Comparison of ENCODE assay signal across 8 cellular contexts in the genomic region with DNA sequence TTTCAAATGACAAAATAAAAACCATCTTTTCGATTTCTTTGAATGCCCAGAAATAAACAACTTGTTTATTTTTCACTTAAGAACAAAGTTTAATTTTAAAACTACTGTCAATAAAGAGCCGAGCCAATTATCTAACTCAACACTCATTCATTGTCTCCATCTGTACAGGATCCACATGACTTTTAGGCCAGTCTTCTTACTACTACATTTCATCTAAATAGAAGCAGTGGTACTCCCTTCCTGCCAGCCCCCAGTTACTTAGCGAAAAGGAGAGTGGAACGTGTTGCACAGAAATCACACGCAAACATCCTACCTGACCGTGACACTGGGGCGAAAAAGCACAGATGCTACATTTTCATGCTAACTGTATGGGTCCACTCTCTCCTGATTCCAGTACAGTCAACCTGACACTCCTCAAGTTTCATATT. TPM values are rescaled to one million over a fixed set of nuclear protein-coding genes. Genes with fewer than 3 reads are reported as not detected.
DNase-seq lines count a peak whose midpoint lies in the region; ATAC-seq, FAIRE-seq and TF ChIP-seq lines count a peak whose summit lies in the region.

No MANE protein-coding gene starts in this region.

- H3K27me3 ChIP-seq in BLaER1 = no peaks in the 10 kb centered on the region
- no peaks in the 10 kb centered on the region for H3K27me3 ChIP-seq in OCI-LY3 (ENCODE audit: low read depth, low read length)
- H3K27me3 ChIP-seq in neural progenitor cell = no peaks in the 10 kb centered on the region

- H3K36me3 ChIP-seq in BLaER1 (peaks cover 34% of the 10 kb centered on the region), OCI-LY3 (replicated peaks; ENCODE audit: low read depth, low read length) (peaks cover 33% of the 10 kb centered on the region), neural progenitor cell (peaks cover 10% of the 10 kb centered on the region)

- H4K20me1 ChIP-seq in BLaER1 (peaks cover 54% of the 10 kb centered on the region), OCI-LY3 (ENCODE audit: insufficient read depth, low read length) (peaks cover 32% of the 10 kb centered on the region), neural progenitor cell (ENCODE audit: low read depth) (peaks cover 30% of the 10 kb centered on the region)

- peak overlapping the region; percentile 97 for H3K4me3 ChIP-seq in BLaER1
- H3K4me3 ChIP-seq in OCI-LY3 (ENCODE audit: low read length) = peak overlapping the region; percentile 92
- peak overlapping the region; percentile 99 for H3K4me3 ChIP-seq in neural progenitor cell

- H3K9me3 Mint-ChIP-seq in effector memory CD8-positive, alpha-beta T cell = no peaks in the 10 kb centered on the region
- no peaks in the 10 kb centered on the region for H3K9me3 Mint-ChIP-seq in neural progenitor cell

- peak overlapping the region; percentile 97 for H3K27ac ChIP-seq in BLaER1
- peak overlapping the region; percentile 90 for H3K27ac ChIP-seq in OCI-LY3 (ENCODE audit: low read length)
- no peak overlapping the region for H3K27ac ChIP-seq in neural progenitor cell

- H3K4me3 Mint-ChIP-seq in effector memory CD8-positive, alpha-beta T cell = peak overlapping the region; percentile 97 to 98
- H3K4me3 Mint-ChIP-seq in neural progenitor cell = peak overlapping the region; percentile 93

- no peak for TF ChIP-seq CTCF in OCI-LY3 (IDR thresholded peaks at IDR 0.05; ENCODE audit: low read depth, low read length)
- no peak for TF ChIP-seq CTCF in neural progenitor cell (IDR thresholded peaks at IDR 0.05)
- TF ChIP-seq CTCF in D721Med (IDR thresholded peaks at IDR 0.05; ENCODE audit: insufficient read depth, missing control alignments) = no peak

- FAIRE-seq in D721Med (lab: Jason Lieb, UNC) = no peak

- H2AFZ ChIP-seq in OCI-LY3 (ENCODE audit: low read depth, low read length) (no peak overlapping the region), neural progenitor cell (replicated peaks) (no peak overlapping the region)

- peak; percentile 1 for ATAC-seq in GM21515 (IDR thresholded peaks at IDR 0.05; ENCODE audit: unreplicated experiment)
- no peak for ATAC-seq in effector memory CD8-positive, alpha-beta T cell (replicated peaks)
- no peak for ATAC-seq in GM21381 (IDR thresholded peaks at IDR 0.05; ENCODE audit: unreplicated experiment)

- peak overlapping the region; percentile 99 for H3K27ac Mint-ChIP-seq in effector memory CD8-positive, alpha-beta T cell
- peak overlapping the region; percentile 7 for H3K27ac Mint-ChIP-seq in neural progenitor cell

- H3K9ac ChIP-seq in BLaER1 (peak overlapping the region; percentile 96), OCI-LY3 (ENCODE audit: low read length) (peak overlapping the region; percentile 99), neural progenitor cell (no peak overlapping the region)

- peaks cover 20% of the 10 kb centered on the region for H3F3A ChIP-seq in neural progenitor cell (ENCODE audit: low read depth)

- peaks cover 68% of the 10 kb centered on the region for H3K36me3 Mint-ChIP-seq in effector memory CD8-positive, alpha-beta T cell (ENCODE audit: insufficient read depth)
- peaks cover 22% of the 10 kb centered on the region for H3K36me3 Mint-ChIP-seq in neural progenitor cell

- H3K4me2 ChIP-seq in BLaER1 (peak overlapping the region; percentile 86), OCI-LY3 (ENCODE audit: low read length) (peak overlapping the region; percentile 89), neural progenitor cell (peak overlapping the region; percentile 94)

- no peaks in the 10 kb centered on the region for H3K27me3 Mint-ChIP-seq in effector memory CD8-positive, alpha-beta T cell
- peaks cover 7% of the 10 kb centered on the region for H3K27me3 Mint-ChIP-seq in neural progenitor cell (ENCODE audit: insufficient read depth, low read depth)

- peaks cover 61% of the 10 kb centered on the region for H3K79me2 ChIP-seq in OCI-LY3 (ENCODE audit: low read length)
- H3K79me2 ChIP-seq in neural progenitor cell (ENCODE audit: low read depth) = peaks cover 41% of the 10 kb centered on the region

- H3K9me3 ChIP-seq in BLaER1 (no peaks in the 10 kb centered on the region), OCI-LY3 (ENCODE audit: insufficient read depth, low read length) (no peaks in the 10 kb centered on the region), neural progenitor cell (ENCODE audit: low read depth) (no peaks in the 10 kb centered on the region)

- H3K4me1 ChIP-seq in BLaER1 (peaks cover 44% of the 10 kb centered on the region), OCI-LY3 (ENCODE audit: low read length) (peaks cover 26% of the 10 kb centered on the region), neural progenitor cell (peaks cover 16% of the 10 kb centered on the region)

- H3K4me1 Mint-ChIP-seq in effector memory CD8-positive, alpha-beta T cell (ENCODE audit: low read depth in 2 of 2) = peaks cover 38 to 49% of the 10 kb centered on the region in 2 donors
- H3K4me1 Mint-ChIP-seq in neural progenitor cell = peaks cover 39% of the 10 kb centered on the region

- DNase-seq in effector memory CD8-positive, alpha-beta T cell = peak in 2 of 3 experiments; percentile 15 to 27
- no peak for DNase-seq in neural progenitor cell (ENCODE audit: low spot score)
- DNase-seq in D721Med (ENCODE audit: insufficient read length, low spot score) = no peak
- no peak for DNase-seq in AG08396 (ENCODE audit: low spot score)

RNA-seq across cellular contexts. Expression of a gene that starts 1.2 kb away (rescaled TPM):
- total RNA-seq in neural progenitor cell (ENCODE audit: low replicate concordance) = 51.7 and 73.8 TPM in 2 replicates

Comparison
In these comparisons a context has a peak if more than half of its experiments do, and no peak if none do; other contexts are left out.
1. DNase-seq: peak in effector memory CD8-positive, alpha-beta T cell (2 of 3); none in neural progenitor cell (single experiment), D721Med (single experiment) and AG08396 (single experiment).
2. Peak in every context shown above with its lines, with median percentiles within 50 percentile points of each other: H3K4me2 ChIP-seq and H3K4me3 ChIP-seq.